ENCODE assay signal across 11 cellular contexts in the genomic region with DNA sequence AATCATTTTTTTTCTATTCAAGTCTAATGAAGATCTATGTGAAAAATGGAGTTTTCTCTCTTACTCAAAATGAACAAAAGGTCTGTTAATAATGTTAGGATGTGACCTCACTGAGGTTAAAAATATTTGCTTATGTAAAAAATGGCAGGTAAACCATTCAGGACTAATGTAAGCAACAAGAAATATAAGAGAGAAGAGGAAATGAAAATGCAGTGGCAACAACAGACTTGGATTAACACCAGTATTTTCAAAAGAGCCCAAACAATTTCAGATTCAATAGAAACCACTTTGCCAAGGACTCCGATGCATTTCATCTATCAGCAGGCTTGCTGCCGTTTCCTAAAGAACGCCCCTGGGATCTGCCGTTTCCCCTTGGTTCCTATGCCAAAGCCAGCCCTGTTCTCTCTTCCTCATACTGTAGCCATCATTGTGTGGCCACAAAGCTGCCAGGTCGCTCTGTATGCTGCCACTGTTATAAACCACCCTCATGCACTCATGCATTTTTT.
DNase-seq lines count a peak whose midpoint lies in the region; ATAC-seq, FAIRE-seq and TF ChIP-seq lines count a peak whose summit lies in the region.
"Had no signal": no experiment of that assay in that cellular context is flagged by ENCODE, and none has a peak within 500 bp of the region (broad histone marks: within the 10 kb centered on the region; RNA-seq: fewer than 3 reads in every experiment).

No MANE protein-coding gene starts in this region.

- TF ChIP-seq RAD21 in GM12878 (IDR thresholded peaks at IDR 0.05; ENCODE audit: insufficient read depth, low read depth, low read length): no peak

- no peaks in the 10 kb centered on the region; a peak in 1 of 4 replicates for H3K36me3 ChIP-seq in GM12878 (ENCODE audit: control insufficient read depth in 2 of 2, insufficient read depth in 2 of 2, low read length in 1 of 2)
- H3K36me3 ChIP-seq: SJCRH30 had no signal

- in situ Hi-C loops in GM13976 (cut with MboI; ENCODE audit: low sequenced_read_pairs, unreplicated experiment) (no loop called here), GM12878 (cut with MboI) (no loop called here)

- H3K79me2 ChIP-seq in GM12878 (ENCODE audit: control insufficient read depth, insufficient read depth, low read length): no peaks in the 10 kb centered on the region

- peak overlapping the region; percentile 61 for H2AFZ ChIP-seq in GM12878 (ENCODE audit: control insufficient read depth, low read depth, low read length)

- TF ChIP-seq CTCF in GM13976 (IDR thresholded peaks at IDR 0.05; ENCODE audit: borderline replicate concordance, control extremely low read depth, extremely low read depth, insufficient read depth, missing control alignments): no peak
- TF ChIP-seq CTCF in GM20000 (IDR thresholded peaks at IDR 0.05; ENCODE audit: extremely low read depth, missing control alignments): no peak
- TF ChIP-seq CTCF in GM12878 (IDR thresholded peaks at IDR 0.05 in 2 of 3, conservative IDR thresholded peaks at IDR 0.05 in 1 of 3; ENCODE audit: control insufficient read depth in 2 of 3, extremely low read depth in 1 of 3, insufficient read depth in 1 of 3, low read depth in 3 of 3, low read length in 3 of 3): no peak

- FAIRE-seq in GM12878 (lab: Jason Lieb, UNC): no peak

- TF ChIP-seq POLR2A in GM12878 (IDR thresholded peaks at IDR 0.05; ENCODE audit: low read depth, low read length): no peak

- BruUV-seq in GM12878 (replicated peaks; lab: Mats Ljungman, UMichigan): no TSS peak

- H3K27me3 ChIP-seq in GM12878 (replicated peaks in 1 of 2; ENCODE audit: control insufficient read depth in 2 of 2, insufficient read depth in 2 of 2, low read length in 1 of 2): no peaks in the 10 kb centered on the region
- H3K27me3 ChIP-seq: SJCRH30, suprapubic skin had no signal

- no peaks in the 10 kb centered on the region for H4K20me1 ChIP-seq in GM12878 (ENCODE audit: control insufficient read depth, insufficient read depth)

- peak; percentile 76 to 80; a peak in 2 of 4 replicates for TF ChIP-seq EP300 in GM12878 (IDR thresholded peaks at IDR 0.05; ENCODE audit: borderline replicate concordance in 1 of 2, control insufficient read depth in 1 of 2, low read depth in 2 of 2, low read length in 2 of 2)

- CTCF ChIA-PET in GM12878 (lab: Yijun Ruan, JAX): interaction anchor here (1.0 to 1.9 kb wide), 11 partner anchors 10 to 75 kb away, joined by 3 to 6 read pairs (median 3); no protein-coding TSS in a partner anchor

- SMC1A ChIA-PET in GM12878 (lab: Charles Lee; ENCODE audit: uncharacterized antibody, unreplicated experiment): interaction anchor here (0.8 to 7.0 kb wide), 11 partner anchors 8 to 149 kb away, joined by 3 to 80 read pairs (median 5); no protein-coding TSS in a partner anchor

- RAD21 ChIA-PET in GM12878 (lab: Charles Lee; ENCODE audit: unreplicated experiment): interaction anchor here (0.9 to 3.4 kb wide), 9 partner anchors 10 to 76 kb away, joined by 3 to 22 read pairs (median 4); no protein-coding TSS in a partner anchor

- H3K4me1 ChIP-seq in GM12878 (ENCODE audit: control insufficient read depth, insufficient read depth, low read length): peaks cover 19% of the 10 kb centered on the region
- H3K4me1 ChIP-seq: SJCRH30 had no signal

- intact Hi-C loops in GM12878 (cut with micrococcal nuclease; ENCODE audit: unreplicated experiment): loop anchor here (2.0 kb wide), 1 partner anchor 20 kb away; no protein-coding TSS in a partner anchor

- POLR2A ChIA-PET in GM12878 (lab: Charles Lee): interaction anchor here (1.2 to 1.8 kb wide), 4 partner anchors 9 to 23 kb away, joined by 3 to 12 read pairs (median 5); no protein-coding TSS in a partner anchor

- ATAC-seq in HG03103 (IDR thresholded peaks at IDR 0.05; ENCODE audit: low read depth, unreplicated experiment) (peak; percentile 59), GM12878 (peak; percentile 92)

- H3K4me3 ChIP-seq in GM12878: 0 out of 2 replicates have a peak overlapping the region, but pooled peaks have one; percentile 14
- H3K4me3 ChIP-seq: SJCRH30, suprapubic skin had no signal

- H3K27ac ChIP-seq in GM12878 (ENCODE audit: control insufficient read depth, insufficient read depth): peak overlapping the region; percentile 17; the same call in 1 of the 2 replicates
- H3K27ac ChIP-seq: C4-2B, SJCRH30, suprapubic skin had no signal

- H3K9ac ChIP-seq in GM12878 (ENCODE audit: control insufficient read depth, insufficient read depth, low read length): no peak overlapping the region

- H3K4me2 ChIP-seq in GM12878 (ENCODE audit: control insufficient read depth, insufficient read depth): peak overlapping the region; percentile 76

- DNase-seq in GM13976 (ENCODE audit: low spot score) (peak; percentile 22), GM20000 (ENCODE audit: low spot score) (peak; percentile 36), GM12878 (ENCODE audit: low read depth, low spot score) (peak; percentile 51), DMS53 (lab: John Stamatoyannopoulos, UW) (no peak), AG08396 (ENCODE audit: low spot score) (no peak)
- no peak for DNase-seq in activated naive CD4-positive, alpha-beta T cell treated with anti-CD3 and anti-CD28 coated beads, Interleukin-2, amount 50 U/mL, for 16 hours
- DNase-seq in central memory CD4-positive, alpha-beta T cell: no peak
- DNase-seq: SJCRH30 had no signal

- H3K9me3 ChIP-seq in GM12878 (replicated peaks; ENCODE audit: control insufficient read depth, insufficient read depth, low read length): peaks cover 2% of the 10 kb centered on the region; the same call in 2 of the 3 replicates
- H3K9me3 ChIP-seq: suprapubic skin had no signal

- WGBS in GM12878 (ENCODE audit: insufficient coverage, insufficient replicate concordance, low lambda C conversion rate, missing lambda C conversion rate): 0% methylated on average over 5 of the region's 5 CpGs

TF ChIP-seq in GM12878, 131 proteins besides CTCF, POLR2A, EP300 and RAD21 (continues in another document):
- TF ChIP-seq, protein P1, sequence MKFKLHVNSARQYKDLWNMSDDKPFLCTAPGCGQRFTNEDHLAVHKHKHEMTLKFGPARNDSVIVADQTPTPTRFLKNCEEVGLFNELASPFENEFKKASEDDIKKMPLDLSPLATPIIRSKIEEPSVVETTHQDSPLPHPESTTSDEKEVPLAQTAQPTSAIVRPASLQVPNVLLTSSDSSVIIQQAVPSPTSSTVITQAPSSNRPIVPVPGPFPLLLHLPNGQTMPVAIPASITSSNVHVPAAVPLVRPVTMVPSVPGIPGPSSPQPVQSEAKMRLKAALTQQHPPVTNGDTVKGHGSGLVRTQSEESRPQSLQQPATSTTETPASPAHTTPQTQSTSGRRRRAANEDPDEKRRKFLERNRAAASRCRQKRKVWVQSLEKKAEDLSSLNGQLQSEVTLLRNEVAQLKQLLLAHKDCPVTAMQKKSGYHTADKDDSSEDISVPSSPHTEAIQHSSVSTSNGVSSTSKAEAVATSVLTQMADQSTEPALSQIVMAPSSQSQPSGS (IDR thresholded peaks at IDR 0.05; ENCODE audit: low read length): peak; percentile 68; the same call in 1 of the 2 replicates
- 0 out of 2 replicates have a peak, but pooled peaks have one; percentile 52 for TF ChIP-seq MEF2A (IDR thresholded peaks at IDR 0.05; ENCODE audit: insufficient read depth, low read depth, low read length)
- TF ChIP-seq CEBPB (IDR thresholded peaks at IDR 0.05; ENCODE audit: borderline replicate concordance in 1 of 2, low read depth in 2 of 2, low read length in 2 of 2): no peak
- 0 out of 2 replicates have a peak, but pooled peaks have one; percentile 31 for TF ChIP-seq ZNF24 (IDR thresholded peaks at IDR 0.05)
- peak; percentile 18 for TF ChIP-seq SMAD1 (IDR thresholded peaks at IDR 0.05; ENCODE audit: low read depth, partially characterized antibody)
- TF ChIP-seq ATF7 (IDR thresholded peaks at IDR 0.05; ENCODE audit: low read depth): peak; percentile 91
- no peak for TF ChIP-seq NR2C1 (IDR thresholded peaks at IDR 0.05)
- peak; percentile 74 for TF ChIP-seq EED (IDR thresholded peaks at IDR 0.05; ENCODE audit: low read depth)
- TF ChIP-seq PAX8 (IDR thresholded peaks at IDR 0.05): no peak
- TF ChIP-seq SPI1 (IDR thresholded peaks at IDR 0.05; ENCODE audit: borderline replicate concordance, insufficient read depth, low read depth, low read length): peak; percentile 85
- TF ChIP-seq RUNX3 (IDR thresholded peaks at IDR 0.05; ENCODE audit: low read length): peak; percentile 79; the same call in 1 of the 2 replicates
- TF ChIP-seq MEF2B (IDR thresholded peaks at IDR 0.05; ENCODE audit: partially characterized antibody, poor library complexity, severe bottlenecking): peak; percentile 52
- TF ChIP-seq RAD51 (IDR thresholded peaks at IDR 0.05): no peak
- 0 out of 2 replicates have a peak, but pooled peaks have one; percentile 15 for TF ChIP-seq HDGF (IDR thresholded peaks at IDR 0.05)
- 0 out of 2 replicates have a peak, but pooled peaks have one; percentile 6 for TF ChIP-seq BCL11A (IDR thresholded peaks at IDR 0.05; ENCODE audit: low read depth, low read length)
- TF ChIP-seq ESRRA (IDR thresholded peaks at IDR 0.05; ENCODE audit: low read length): no peak
- TF ChIP-seq JUNB (IDR thresholded peaks at IDR 0.05): peak; percentile 84
- peak; percentile 70 for TF ChIP-seq NR2F1 (conservative IDR thresholded peaks at IDR 0.05)
- TF ChIP-seq ZNF384 (IDR thresholded peaks at IDR 0.05; ENCODE audit: borderline replicate concordance, low read depth, low read length): peak; percentile 85
- no peak for TF ChIP-seq FOXK2 (IDR thresholded peaks at IDR 0.05)
- TF ChIP-seq SIX5 (IDR thresholded peaks at IDR 0.05; ENCODE audit: low read depth, low read length, severe bottlenecking): no peak
- TF ChIP-seq CREM (IDR thresholded peaks at IDR 0.05; ENCODE audit: low read depth): peak; percentile 38; the same call in 1 of the 2 replicates
- 0 out of 2 replicates have a peak, but pooled peaks have one; percentile 15 for TF ChIP-seq SREBF1 (IDR thresholded peaks at IDR 0.05; ENCODE audit: low read length)
- TF ChIP-seq, protein P2, sequence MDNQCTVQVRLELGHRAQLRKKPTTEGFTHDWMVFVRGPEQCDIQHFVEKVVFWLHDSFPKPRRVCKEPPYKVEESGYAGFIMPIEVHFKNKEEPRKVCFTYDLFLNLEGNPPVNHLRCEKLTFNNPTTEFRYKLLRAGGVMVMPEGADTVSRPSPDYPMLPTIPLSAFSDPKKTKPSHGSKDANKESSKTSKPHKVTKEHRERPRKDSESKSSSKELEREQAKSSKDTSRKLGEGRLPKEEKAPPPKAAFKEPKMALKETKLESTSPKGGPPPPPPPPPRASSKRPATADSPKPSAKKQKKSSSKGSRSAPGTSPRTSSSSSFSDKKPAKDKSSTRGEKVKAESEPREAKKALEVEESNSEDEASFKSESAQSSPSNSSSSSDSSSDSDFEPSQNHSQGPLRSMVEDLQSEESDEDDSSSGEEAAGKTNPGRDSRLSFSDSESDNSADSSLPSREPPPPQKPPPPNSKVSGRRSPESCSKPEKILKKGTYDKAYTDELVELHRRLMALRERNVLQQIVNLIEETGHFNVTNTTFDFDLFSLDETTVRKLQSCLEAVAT (IDR thresholded peaks at IDR 0.05): peak; percentile 52; the same call in 1 of the 2 replicates
- TF ChIP-seq MTA2 (IDR thresholded peaks at IDR 0.05; ENCODE audit: low read depth): peak; percentile 92

Comparison
In these comparisons a context has a peak if more than half of its experiments do, and no peak if none do; other contexts are left out.
1. DNase-seq: peak in GM13976 (single experiment), GM20000 (single experiment) and GM12878 (single experiment); none in activated naive CD4-positive, alpha-beta T cell treated with anti-CD3 and anti-CD28 coated beads, Interleukin-2, amount 50 U/mL, for 16 hours (single experiment), central memory CD4-positive, alpha-beta T cell (single experiment), DMS53 (single experiment) and AG08396 (single experiment).